Comparison of ENCODE assay signal across 1 cellular context in the genomic region with DNA sequence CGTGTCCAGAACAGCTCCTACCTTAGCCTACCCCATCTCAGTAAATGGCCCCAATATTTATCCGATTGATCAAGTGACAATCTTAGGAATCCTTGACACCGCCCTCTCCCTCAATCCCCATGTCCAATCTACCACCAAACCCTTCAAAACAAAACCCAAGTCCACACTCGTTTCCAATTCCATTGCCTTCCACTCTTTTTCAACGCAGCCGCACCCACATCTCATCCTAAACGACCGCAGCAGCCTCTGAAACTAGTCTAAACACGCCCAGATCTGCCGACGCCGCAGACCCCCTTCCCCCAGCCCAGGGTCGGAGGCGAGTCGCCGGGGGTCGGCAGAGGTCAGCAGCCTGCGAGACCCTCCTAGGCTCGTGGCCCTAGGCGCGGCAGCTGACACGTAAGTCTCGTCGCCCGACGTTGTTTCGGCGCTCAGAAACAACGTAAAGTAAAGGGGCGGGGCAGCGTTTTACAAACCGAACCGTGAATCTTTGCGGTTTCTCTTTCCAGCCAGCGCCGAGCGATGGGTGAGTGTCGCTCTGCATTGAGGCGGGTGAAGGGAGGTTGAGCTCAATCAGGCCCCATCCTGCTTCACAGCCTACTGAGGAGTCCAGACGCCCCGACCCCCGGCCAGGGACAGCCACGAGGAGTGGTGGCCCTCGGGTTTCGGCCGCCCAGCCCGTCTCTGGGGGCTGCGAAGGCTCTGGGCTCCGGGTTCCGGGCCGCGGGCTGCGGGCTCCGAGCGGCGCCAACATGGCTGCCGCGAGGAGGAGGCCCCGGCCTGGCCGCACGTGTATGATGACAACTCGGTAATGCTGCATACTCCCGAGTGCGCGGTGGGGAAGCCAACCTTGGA.
TF ChIP-seq lines count a peak whose summit lies in the region.

A gene (plus strand): TSS at position 463 of the 852 bp plus-strand sequence. CDS start 57 bp downstream, at position 520.

TF ChIP-seq in HepG2, 621 proteins besides CTCF, POLR2A, EP300 and RAD21 (continued from another document and continues in another):
- TF ChIP-seq, protein P1, sequence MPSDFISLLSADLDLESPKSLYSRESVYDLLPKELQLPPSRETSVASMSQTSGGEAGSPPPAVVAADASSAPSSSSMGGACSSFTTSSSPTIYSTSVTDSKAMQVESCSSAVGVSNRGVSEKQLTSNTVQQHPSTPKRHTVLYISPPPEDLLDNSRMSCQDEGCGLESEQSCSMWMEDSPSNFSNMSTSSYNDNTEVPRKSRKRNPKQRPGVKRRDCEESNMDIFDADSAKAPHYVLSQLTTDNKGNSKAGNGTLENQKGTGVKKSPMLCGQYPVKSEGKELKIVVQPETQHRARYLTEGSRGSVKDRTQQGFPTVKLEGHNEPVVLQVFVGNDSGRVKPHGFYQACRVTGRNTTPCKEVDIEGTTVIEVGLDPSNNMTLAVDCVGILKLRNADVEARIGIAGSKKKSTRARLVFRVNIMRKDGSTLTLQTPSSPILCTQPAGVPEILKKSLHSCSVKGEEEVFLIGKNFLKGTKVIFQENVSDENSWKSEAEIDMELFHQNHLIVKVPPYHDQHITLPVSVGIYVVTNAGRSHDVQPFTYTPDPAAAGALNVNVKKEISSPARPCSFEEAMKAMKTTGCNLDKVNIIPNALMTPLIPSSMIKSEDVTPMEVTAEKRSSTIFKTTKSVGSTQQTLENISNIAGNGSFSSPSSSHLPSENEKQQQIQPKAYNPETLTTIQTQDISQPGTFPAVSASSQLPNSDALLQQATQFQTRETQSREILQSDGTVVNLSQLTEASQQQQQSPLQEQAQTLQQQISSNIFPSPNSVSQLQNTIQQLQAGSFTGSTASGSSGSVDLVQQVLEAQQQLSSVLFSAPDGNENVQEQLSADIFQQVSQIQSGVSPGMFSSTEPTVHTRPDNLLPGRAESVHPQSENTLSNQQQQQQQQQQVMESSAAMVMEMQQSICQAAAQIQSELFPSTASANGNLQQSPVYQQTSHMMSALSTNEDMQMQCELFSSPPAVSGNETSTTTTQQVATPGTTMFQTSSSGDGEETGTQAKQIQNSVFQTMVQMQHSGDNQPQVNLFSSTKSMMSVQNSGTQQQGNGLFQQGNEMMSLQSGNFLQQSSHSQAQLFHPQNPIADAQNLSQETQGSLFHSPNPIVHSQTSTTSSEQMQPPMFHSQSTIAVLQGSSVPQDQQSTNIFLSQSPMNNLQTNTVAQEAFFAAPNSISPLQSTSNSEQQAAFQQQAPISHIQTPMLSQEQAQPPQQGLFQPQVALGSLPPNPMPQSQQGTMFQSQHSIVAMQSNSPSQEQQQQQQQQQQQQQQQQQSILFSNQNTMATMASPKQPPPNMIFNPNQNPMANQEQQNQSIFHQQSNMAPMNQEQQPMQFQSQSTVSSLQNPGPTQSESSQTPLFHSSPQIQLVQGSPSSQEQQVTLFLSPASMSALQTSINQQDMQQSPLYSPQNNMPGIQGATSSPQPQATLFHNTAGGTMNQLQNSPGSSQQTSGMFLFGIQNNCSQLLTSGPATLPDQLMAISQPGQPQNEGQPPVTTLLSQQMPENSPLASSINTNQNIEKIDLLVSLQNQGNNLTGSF (CRISPR knock-in tag; IDR thresholded peaks at IDR 0.05): peak; percentile 83
- TF ChIP-seq, protein P2, sequence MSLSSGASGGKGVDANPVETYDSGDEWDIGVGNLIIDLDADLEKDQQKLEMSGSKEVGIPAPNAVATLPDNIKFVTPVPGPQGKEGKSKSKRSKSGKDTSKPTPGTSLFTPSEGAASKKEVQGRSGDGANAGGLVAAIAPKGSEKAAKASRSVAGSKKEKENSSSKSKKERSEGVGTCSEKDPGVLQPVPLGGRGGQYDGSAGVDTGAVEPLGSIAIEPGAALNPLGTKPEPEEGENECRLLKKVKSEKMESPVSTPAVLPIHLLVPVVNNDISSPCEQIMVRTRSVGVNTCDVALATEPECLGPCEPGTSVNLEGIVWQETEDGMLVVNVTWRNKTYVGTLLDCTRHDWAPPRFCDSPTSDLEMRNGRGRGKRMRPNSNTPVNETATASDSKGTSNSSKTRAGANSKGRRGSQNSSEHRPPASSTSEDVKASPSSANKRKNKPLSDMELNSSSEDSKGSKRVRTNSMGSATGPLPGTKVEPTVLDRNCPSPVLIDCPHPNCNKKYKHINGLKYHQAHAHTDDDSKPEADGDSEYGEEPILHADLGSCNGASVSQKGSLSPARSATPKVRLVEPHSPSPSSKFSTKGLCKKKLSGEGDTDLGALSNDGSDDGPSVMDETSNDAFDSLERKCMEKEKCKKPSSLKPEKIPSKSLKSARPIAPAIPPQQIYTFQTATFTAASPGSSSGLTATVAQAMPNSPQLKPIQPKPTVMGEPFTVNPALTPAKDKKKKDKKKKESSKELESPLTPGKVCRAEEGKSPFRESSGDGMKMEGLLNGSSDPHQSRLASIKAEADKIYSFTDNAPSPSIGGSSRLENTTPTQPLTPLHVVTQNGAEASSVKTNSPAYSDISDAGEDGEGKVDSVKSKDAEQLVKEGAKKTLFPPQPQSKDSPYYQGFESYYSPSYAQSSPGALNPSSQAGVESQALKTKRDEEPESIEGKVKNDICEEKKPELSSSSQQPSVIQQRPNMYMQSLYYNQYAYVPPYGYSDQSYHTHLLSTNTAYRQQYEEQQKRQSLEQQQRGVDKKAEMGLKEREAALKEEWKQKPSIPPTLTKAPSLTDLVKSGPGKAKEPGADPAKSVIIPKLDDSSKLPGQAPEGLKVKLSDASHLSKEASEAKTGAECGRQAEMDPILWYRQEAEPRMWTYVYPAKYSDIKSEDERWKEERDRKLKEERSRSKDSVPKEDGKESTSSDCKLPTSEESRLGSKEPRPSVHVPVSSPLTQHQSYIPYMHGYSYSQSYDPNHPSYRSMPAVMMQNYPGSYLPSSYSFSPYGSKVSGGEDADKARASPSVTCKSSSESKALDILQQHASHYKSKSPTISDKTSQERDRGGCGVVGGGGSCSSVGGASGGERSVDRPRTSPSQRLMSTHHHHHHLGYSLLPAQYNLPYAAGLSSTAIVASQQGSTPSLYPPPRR (CRISPR knock-in tag; IDR thresholded peaks at IDR 0.05; ENCODE audit: borderline replicate concordance): 0 out of 2 replicates have a peak, but pooled peaks have one; percentile 29
- TF ChIP-seq ATM (IDR thresholded peaks at IDR 0.05; ENCODE audit: borderline replicate concordance) (no peak), SP5 (CRISPR knock-in tag; IDR thresholded peaks at IDR 0.05; ENCODE audit: borderline replicate concordance, low read depth) (peak; percentile 83), ZNF816 (CRISPR knock-in tag; IDR thresholded peaks at IDR 0.05; ENCODE audit: borderline replicate concordance) (peak; percentile 90), NBN (conservative IDR thresholded peaks at IDR 0.05) (no peak), MIER2 (CRISPR knock-in tag; IDR thresholded peaks at IDR 0.05) (no peak), TBL1XR1 (IDR thresholded peaks at IDR 0.05; ENCODE audit: borderline replicate concordance, low read length, partially characterized antibody) (peak; percentile 51), HCFC1 (IDR thresholded peaks at IDR 0.05; ENCODE audit: low read depth, low read length) (peak; percentile 72), ZNF598 (CRISPR knock-in tag; IDR thresholded peaks at IDR 0.05; ENCODE audit: borderline replicate concordance) (no peak), ZNF543 (CRISPR knock-in tag; IDR thresholded peaks at IDR 0.05) (peak; percentile 95), SRY (CRISPR knock-in tag; IDR thresholded peaks at IDR 0.05) (peak; percentile 92), RNF2 (conservative IDR thresholded peaks at IDR 0.05; ENCODE audit: low read depth) (0 out of 2 replicates have a peak, but pooled peaks have one; percentile 38), FOXO1 (CRISPR knock-in tag; IDR thresholded peaks at IDR 0.05) (0 out of 2 replicates have a peak, but pooled peaks have one; percentile 5), IKZF4 (CRISPR knock-in tag; IDR thresholded peaks at IDR 0.05; ENCODE audit: borderline replicate concordance, low read depth, not compliant biosample characterization) (no peak), HOXD1 (CRISPR knock-in tag; IDR thresholded peaks at IDR 0.05) (peak; percentile 84; the same call in 1 of the 2 replicates), ZNF232 (CRISPR knock-in tag; IDR thresholded peaks at IDR 0.05; ENCODE audit: borderline replicate concordance) (peak; percentile 67; the same call in 1 of the 2 replicates), RXRA (CRISPR knock-in tag; IDR thresholded peaks at IDR 0.05) (peak; percentile 96), KDM2A (CRISPR knock-in tag; IDR thresholded peaks at IDR 0.05; ENCODE audit: borderline replicate concordance, low read depth) (peak; percentile 87; the same call in 1 of the 2 replicates), XRCC5 (optimal IDR thresholded peaks at IDR 0.05; ENCODE audit: low read length) (peak; percentile 69), ZNF749 (CRISPR knock-in tag; IDR thresholded peaks at IDR 0.05; ENCODE audit: borderline replicate concordance) (peak; percentile 83; the same call in 1 of the 2 replicates)
- TF ChIP-seq, protein P3, sequence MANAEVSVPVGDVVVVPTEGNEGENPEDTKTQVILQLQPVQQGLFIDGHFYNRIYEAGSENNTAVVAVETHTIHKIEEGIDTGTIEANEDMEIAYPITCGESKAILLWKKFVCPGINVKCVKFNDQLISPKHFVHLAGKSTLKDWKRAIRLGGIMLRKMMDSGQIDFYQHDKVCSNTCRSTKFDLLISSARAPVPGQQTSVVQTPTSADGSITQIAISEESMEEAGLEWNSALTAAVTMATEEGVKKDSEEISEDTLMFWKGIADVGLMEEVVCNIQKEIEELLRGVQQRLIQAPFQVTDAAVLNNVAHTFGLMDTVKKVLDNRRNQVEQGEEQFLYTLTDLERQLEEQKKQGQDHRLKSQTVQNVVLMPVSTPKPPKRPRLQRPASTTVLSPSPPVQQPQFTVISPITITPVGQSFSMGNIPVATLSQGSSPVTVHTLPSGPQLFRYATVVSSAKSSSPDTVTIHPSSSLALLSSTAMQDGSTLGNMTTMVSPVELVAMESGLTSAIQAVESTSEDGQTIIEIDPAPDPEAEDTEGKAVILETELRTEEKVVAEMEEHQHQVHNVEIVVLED (CRISPR knock-in tag; IDR thresholded peaks at IDR 0.05; ENCODE audit: borderline replicate concordance): peak; percentile 93
- TF ChIP-seq, protein P4, sequence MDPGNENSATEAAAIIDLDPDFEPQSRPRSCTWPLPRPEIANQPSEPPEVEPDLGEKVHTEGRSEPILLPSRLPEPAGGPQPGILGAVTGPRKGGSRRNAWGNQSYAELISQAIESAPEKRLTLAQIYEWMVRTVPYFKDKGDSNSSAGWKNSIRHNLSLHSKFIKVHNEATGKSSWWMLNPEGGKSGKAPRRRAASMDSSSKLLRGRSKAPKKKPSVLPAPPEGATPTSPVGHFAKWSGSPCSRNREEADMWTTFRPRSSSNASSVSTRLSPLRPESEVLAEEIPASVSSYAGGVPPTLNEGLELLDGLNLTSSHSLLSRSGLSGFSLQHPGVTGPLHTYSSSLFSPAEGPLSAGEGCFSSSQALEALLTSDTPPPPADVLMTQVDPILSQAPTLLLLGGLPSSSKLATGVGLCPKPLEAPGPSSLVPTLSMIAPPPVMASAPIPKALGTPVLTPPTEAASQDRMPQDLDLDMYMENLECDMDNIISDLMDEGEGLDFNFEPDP (CRISPR knock-in tag; conservative IDR thresholded peaks at IDR 0.05): no peak
- TF ChIP-seq, protein P5, sequence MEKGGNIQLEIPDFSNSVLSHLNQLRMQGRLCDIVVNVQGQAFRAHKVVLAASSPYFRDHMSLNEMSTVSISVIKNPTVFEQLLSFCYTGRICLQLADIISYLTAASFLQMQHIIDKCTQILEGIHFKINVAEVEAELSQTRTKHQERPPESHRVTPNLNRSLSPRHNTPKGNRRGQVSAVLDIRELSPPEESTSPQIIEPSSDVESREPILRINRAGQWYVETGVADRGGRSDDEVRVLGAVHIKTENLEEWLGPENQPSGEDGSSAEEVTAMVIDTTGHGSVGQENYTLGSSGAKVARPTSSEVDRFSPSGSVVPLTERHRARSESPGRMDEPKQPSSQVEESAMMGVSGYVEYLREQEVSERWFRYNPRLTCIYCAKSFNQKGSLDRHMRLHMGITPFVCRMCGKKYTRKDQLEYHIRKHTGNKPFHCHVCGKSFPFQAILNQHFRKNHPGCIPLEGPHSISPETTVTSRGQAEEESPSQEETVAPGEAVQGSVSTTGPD (CRISPR knock-in tag; IDR thresholded peaks at IDR 0.05): no peak
- TF ChIP-seq, protein P6, sequence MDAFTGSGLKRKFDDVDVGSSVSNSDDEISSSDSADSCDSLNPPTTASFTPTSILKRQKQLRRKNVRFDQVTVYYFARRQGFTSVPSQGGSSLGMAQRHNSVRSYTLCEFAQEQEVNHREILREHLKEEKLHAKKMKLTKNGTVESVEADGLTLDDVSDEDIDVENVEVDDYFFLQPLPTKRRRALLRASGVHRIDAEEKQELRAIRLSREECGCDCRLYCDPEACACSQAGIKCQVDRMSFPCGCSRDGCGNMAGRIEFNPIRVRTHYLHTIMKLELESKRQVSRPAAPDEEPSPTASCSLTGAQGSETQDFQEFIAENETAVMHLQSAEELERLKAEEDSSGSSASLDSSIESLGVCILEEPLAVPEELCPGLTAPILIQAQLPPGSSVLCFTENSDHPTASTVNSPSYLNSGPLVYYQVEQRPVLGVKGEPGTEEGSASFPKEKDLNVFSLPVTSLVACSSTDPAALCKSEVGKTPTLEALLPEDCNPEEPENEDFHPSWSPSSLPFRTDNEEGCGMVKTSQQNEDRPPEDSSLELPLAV (CRISPR knock-in tag; conservative IDR thresholded peaks at IDR 0.05; ENCODE audit: low read depth): no peak
- TF ChIP-seq, protein P7, sequence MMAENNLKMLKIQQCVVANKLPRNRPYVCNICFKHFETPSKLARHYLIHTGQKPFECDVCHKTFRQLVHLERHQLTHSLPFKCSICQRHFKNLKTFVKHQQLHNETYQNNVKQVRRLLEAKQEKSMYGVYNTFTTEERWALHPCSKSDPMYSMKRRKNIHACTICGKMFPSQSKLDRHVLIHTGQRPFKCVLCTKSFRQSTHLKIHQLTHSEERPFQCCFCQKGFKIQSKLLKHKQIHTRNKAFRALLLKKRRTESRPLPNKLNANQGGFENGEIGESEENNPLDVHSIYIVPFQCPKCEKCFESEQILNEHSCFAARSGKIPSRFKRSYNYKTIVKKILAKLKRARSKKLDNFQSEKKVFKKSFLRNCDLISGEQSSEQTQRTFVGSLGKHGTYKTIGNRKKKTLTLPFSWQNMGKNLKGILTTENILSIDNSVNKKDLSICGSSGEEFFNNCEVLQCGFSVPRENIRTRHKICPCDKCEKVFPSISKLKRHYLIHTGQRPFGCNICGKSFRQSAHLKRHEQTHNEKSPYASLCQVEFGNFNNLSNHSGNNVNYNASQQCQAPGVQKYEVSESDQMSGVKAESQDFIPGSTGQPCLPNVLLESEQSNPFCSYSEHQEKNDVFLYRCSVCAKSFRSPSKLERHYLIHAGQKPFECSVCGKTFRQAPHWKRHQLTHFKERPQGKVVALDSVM (CRISPR knock-in tag; IDR thresholded peaks at IDR 0.05): peak; percentile 55; the same call in 1 of the 2 replicates
- TF ChIP-seq, protein P8, sequence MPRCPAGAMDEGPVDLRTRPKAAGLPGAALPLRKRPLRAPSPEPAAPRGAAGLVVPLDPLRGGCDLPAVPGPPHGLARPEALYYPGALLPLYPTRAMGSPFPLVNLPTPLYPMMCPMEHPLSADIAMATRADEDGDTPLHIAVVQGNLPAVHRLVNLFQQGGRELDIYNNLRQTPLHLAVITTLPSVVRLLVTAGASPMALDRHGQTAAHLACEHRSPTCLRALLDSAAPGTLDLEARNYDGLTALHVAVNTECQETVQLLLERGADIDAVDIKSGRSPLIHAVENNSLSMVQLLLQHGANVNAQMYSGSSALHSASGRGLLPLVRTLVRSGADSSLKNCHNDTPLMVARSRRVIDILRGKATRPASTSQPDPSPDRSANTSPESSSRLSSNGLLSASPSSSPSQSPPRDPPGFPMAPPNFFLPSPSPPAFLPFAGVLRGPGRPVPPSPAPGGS (CRISPR knock-in tag; IDR thresholded peaks at IDR 0.05): peak; percentile 41; the same call in 1 of the 2 replicates
